Comparison of ENCODE assay signal across 12 cellular contexts in the genomic region with DNA sequence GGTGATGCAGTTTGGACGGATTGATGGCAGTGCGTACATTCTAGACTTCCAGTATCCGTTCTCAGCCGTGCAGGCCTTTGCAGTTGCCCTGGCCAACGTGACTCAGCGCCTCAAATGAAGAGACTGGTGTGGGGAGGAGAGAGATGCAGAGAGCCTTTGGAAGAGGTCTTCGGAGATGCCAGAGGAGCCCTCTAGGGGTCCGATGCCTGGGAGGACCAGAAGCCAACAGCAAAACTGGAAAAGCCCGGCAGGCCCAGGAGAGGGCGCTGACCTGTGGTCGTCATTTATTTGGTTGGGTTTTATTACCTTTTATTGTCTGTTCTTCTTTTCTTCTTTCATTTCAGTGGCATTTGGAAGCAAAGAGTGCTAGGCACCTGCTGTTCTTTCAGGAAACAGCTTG. TPM values are rescaled to one million over a fixed set of nuclear protein-coding genes. Genes with fewer than 3 reads are reported as not detected.
A peak's percentile ranks its signal among the peaks of the same experiment; 100 is the strongest.
DNase-seq lines count a peak whose midpoint lies in the region; ATAC-seq and TF ChIP-seq lines count a peak whose summit lies in the region.
"Had no signal": no experiment of that assay in that cellular context is flagged by ENCODE, and none has a peak within 500 bp of the region (broad histone marks: within the 10 kb centered on the region; RNA-seq: fewer than 3 reads in every experiment).

No MANE protein-coding gene starts in this region.

- in situ Hi-C loops in mammary epithelial cell (cut with MboI; ENCODE audit: low sequenced_read_pairs in 2 of 2): no loop called here

- intact Hi-C loops in mammary epithelial cell (cut with micrococcal nuclease): no loop called here

- H3K36me3 Mint-ChIP-seq in T-helper 17 cell (ENCODE audit: low read depth): peaks cover 8% of the 10 kb centered on the region
- H3K36me3 Mint-ChIP-seq in activated naive CD4-positive, alpha-beta T cell treated with anti-CD3 and anti-CD28 coated beads, Interleukin-2, amount 10 ng/mL, durations not matched to agents 7 days and 5 days: peaks cover 8% of the 10 kb centered on the region

- H3K4me2 ChIP-seq in mammary epithelial cell (ENCODE audit: insufficient read depth, low read depth, low read length): no peak overlapping the region

- H3K4me1 Mint-ChIP-seq in T-helper 17 cell: no peaks in the 10 kb centered on the region
- H3K4me1 Mint-ChIP-seq in activated naive CD4-positive, alpha-beta T cell treated with anti-CD3 and anti-CD28 coated beads, Interleukin-2, amount 10 ng/mL, durations not matched to agents 7 days and 5 days: no peaks in the 10 kb centered on the region

- no peaks in the 10 kb centered on the region for H3K9me3 Mint-ChIP-seq in activated naive CD4-positive, alpha-beta T cell treated with anti-CD3 and anti-CD28 coated beads, Interleukin-2, amount 10 ng/mL, durations not matched to agents 7 days and 5 days

- H3K36me3 ChIP-seq in BE2C: peaks cover 29% of the 10 kb centered on the region
- peaks cover 6% of the 10 kb centered on the region for H3K36me3 ChIP-seq in mammary epithelial cell (ENCODE audit: insufficient read depth, low read length)

- H3K4me3 Mint-ChIP-seq in T-helper 17 cell: no peak overlapping the region
- no peak overlapping the region for H3K4me3 Mint-ChIP-seq in activated naive CD4-positive, alpha-beta T cell treated with anti-CD3 and anti-CD28 coated beads, Interleukin-2, amount 10 ng/mL, durations not matched to agents 7 days and 5 days

- no peaks in the 10 kb centered on the region for H3K27me3 ChIP-seq in BE2C
- H3K27me3 ChIP-seq in mammary epithelial cell (ENCODE audit: insufficient read depth, low read length): no peaks in the 10 kb centered on the region

- no peaks in the 10 kb centered on the region for H4K20me1 ChIP-seq in mammary epithelial cell (ENCODE audit: insufficient read depth, low read length)

- H3K4me1 ChIP-seq in BE2C: no peaks in the 10 kb centered on the region
- no peaks in the 10 kb centered on the region for H3K4me1 ChIP-seq in mammary epithelial cell (ENCODE audit: insufficient read depth, low read length)

- CTCF ChIA-PET in activated naive CD4-positive, alpha-beta T cell treated with anti-CD3 and anti-CD28 coated beads, Interleukin-2, amount 10 ng/mL, durations not matched to agents 7 days and 5 days (lab: Charles Lee): no interaction called here
- CTCF ChIA-PET in mammary epithelial cell (lab: Charles Lee; ENCODE audit: low non-redundant PET): no interaction called here

- dilution Hi-C loops in mammary epithelial cell (cut with HindIII; ENCODE audit: low sequenced_read_pairs): loop anchor here (5.0 kb wide), 2 partner anchors 51 to 279 kb away; no protein-coding TSS in a partner anchor

- H3K9me3 ChIP-seq in BE2C (no peaks in the 10 kb centered on the region), T-helper 17 cell (ENCODE audit: control insufficient read depth, low read length, poor library complexity, severe bottlenecking) (no peaks in the 10 kb centered on the region), mammary epithelial cell (replicated peaks; ENCODE audit: insufficient read depth, low read length) (no peaks in the 10 kb centered on the region)

- H3K27ac Mint-ChIP-seq in T-helper 17 cell: no peak overlapping the region
- no peak overlapping the region for H3K27ac Mint-ChIP-seq in activated naive CD4-positive, alpha-beta T cell treated with anti-CD3 and anti-CD28 coated beads, Interleukin-2, amount 10 ng/mL, durations not matched to agents 7 days and 5 days

- no peak overlapping the region for H3K27ac ChIP-seq in mammary epithelial cell (ENCODE audit: insufficient read depth, low read depth, low read length)

- no peaks in the 10 kb centered on the region for H3K27me3 Mint-ChIP-seq in T-helper 17 cell
- H3K27me3 Mint-ChIP-seq in activated naive CD4-positive, alpha-beta T cell treated with anti-CD3 and anti-CD28 coated beads, Interleukin-2, amount 10 ng/mL, durations not matched to agents 7 days and 5 days: no peaks in the 10 kb centered on the region

- BruUV-seq in mammary epithelial cell (replicated peaks; lab: Mats Ljungman, UMichigan): no TSS peak

- DNase-seq in BE2C (peak; percentile 51), HT1080 (ENCODE audit: low read depth) (peak; percentile 37), amniotic epithelial cell (ENCODE audit: low read depth) (peak; percentile 52), islet precursor cell (peak; percentile 94), T-helper 17 cell (no peak), mammary epithelial cell (no peak)
- no peak for DNase-seq in activated naive CD4-positive, alpha-beta T cell treated with anti-CD3 and anti-CD28 coated beads, Interleukin-2, amount 10 ng/mL, durations not matched to agents 7 days and 5 days
- DNase-seq: activated CD8-positive, alpha-beta memory T cell treated with anti-CD3 and anti-CD28 coated beads, Interleukin-2, amount 50 U/mL, for 4 hours; cerebellar nuclear complex; stimulated activated CD4-positive, alpha-beta T cell treated with anti-CD3 and anti-CD28 coated beads, Interleukin-4, amount 100 ng/mL, for 24 hours; T-helper 1 cell had no signal

- ATAC-seq in T-helper 17 cell (no peak), HG02798 (IDR thresholded peaks at IDR 0.05; ENCODE audit: poor library complexity, unreplicated experiment) (no peak)

- TF ChIP-seq CTCF in BE2C (IDR thresholded peaks at IDR 0.05; ENCODE audit: low read depth, low read length) (peak; percentile 63), mammary epithelial cell (conservative IDR thresholded peaks at IDR 0.05 in 1 of 2, IDR thresholded peaks at IDR 0.05 in 1 of 2; ENCODE audit: extremely low read depth in 1 of 2, insufficient read depth in 1 of 2, low read depth in 1 of 2, low read length in 2 of 2) (no peak)

- H2AFZ ChIP-seq in mammary epithelial cell (ENCODE audit: low read depth, low read length): no peak overlapping the region

- WGBS in mammary epithelial cell (ENCODE audit: low coverage, missing lambda C conversion rate): 85% methylated on average over 10 of the region's 11 CpGs

- H3K79me2 ChIP-seq in mammary epithelial cell (ENCODE audit: insufficient read depth, low read length): no peaks in the 10 kb centered on the region

- H3K9ac ChIP-seq in mammary epithelial cell (ENCODE audit: insufficient read depth, low read length): no peak overlapping the region

- H3K4me3 ChIP-seq in BE2C (ENCODE audit: low read depth, low read length) (no peak overlapping the region), mammary epithelial cell (replicated peaks in 1 of 3; ENCODE audit: insufficient read depth in 1 of 3, low read depth in 2 of 3, low read length in 3 of 3) (no peak overlapping the region)

RNA-seq across cellular contexts. Expression of a gene that starts 53.3 kb away (rescaled TPM):
- polyA plus RNA-seq in BE2C (2012; ENCODE audit: insufficient read depth, insufficient read length, low read depth): 35.8 TPM
- total RNA-seq in HT1080 (2014; rRNA removed; shearing (Covaris generic)): 23.7 and 24.1 TPM in 2 replicates
- 25.9 and 33.2 TPM in 2 replicates for polyA plus RNA-seq in HT1080 (2015; cell fraction: cytosol; rRNA removed)
- polyA plus RNA-seq in HT1080 (2015; cell fraction: nucleus; rRNA removed): 33.3 and 35.1 TPM in 2 replicates
- total RNA-seq in T-helper 17 cell: 10 to 100 TPM; 17.6 to 20.4 TPM
- total RNA-seq in mammary epithelial cell: 10 to 100 TPM; 29.8 to 45.3 TPM
- polyA plus RNA-seq in mammary epithelial cell: 14.8 TPM
- polyA minus RNA-seq in mammary epithelial cell: 15.7 TPM

Comparison
In these comparisons a context has a peak if more than half of its experiments do, and no peak if none do; other contexts are left out.
1. DNase-seq: peak in BE2C (single experiment), HT1080 (single experiment), amniotic epithelial cell (single experiment) and islet precursor cell (single experiment); none in T-helper 17 cell (0 of 3), activated naive CD4-positive, alpha-beta T cell treated with anti-CD3 and anti-CD28 coated beads, Interleukin-2, amount 10 ng/mL, durations not matched to agents 7 days and 5 days (single experiment) and mammary epithelial cell (single experiment).